11 cellular contexts compared by ENCODE assay signal in the genomic region with DNA sequence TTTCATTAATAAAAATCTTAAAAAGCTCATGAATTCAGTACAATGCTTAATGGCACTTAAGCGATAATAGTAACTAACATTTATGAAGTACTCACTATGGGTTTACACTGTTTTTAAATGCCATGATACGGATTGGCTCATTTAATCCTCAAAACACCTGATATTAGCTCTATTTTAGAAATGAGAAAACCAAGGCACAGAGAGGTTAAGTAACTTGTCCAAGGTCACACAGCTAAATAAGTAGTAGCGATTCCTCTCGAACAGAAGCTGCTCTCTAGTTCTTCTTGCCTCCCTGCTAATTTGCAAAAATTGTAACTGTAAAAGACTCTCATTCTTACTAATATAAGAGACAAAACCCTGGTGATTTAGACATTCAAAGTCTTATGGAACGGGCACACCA.
DNase-seq lines count a peak whose midpoint lies in the region; ATAC-seq and TF ChIP-seq lines count a peak whose summit lies in the region.
"Had no signal": no experiment of that assay in that cellular context is flagged by ENCODE, and none has a peak within 500 bp of the region (broad histone marks: within the 10 kb centered on the region; RNA-seq: fewer than 3 reads in every experiment).

No MANE protein-coding gene starts in this region.

- H4K8ac ChIP-seq in mesendoderm (ENCODE audit: low read depth, low read length), result no peak overlapping the region

- H2BK15ac ChIP-seq in mesendoderm (replicated peaks; ENCODE audit: low read depth), result no peak overlapping the region

- intact Hi-C loops in left ventricle myocardium inferior (cut with micrococcal nuclease) (no loop called here), left ventricle myocardium superior (cut with micrococcal nuclease) (no loop called here), transverse colon (cut with DNase I; ENCODE audit: low total_unique reads) (no loop called here)

- H2AK5ac ChIP-seq in mesendoderm (ENCODE audit: low read length), result no peak overlapping the region

- H2BK120ac ChIP-seq in mesendoderm (ENCODE audit: low read depth, low read length), result no peak overlapping the region

- TF ChIP-seq EP300 in transverse colon (IDR thresholded peaks at IDR 0.05; ENCODE audit: low read depth), result no peak

- H3K4me1 Mint-ChIP-seq in activated CD4-positive, alpha-beta memory T cell treated with anti-CD3 and anti-CD28 coated beads, Interleukin-2, amount 10 ng/mL, durations not matched to agents 7 days and 5 days, result peaks cover 25% of the 10 kb centered on the region
- peaks cover 3% of the 10 kb centered on the region for H3K4me1 Mint-ChIP-seq in glutamatergic neuron (ENCODE audit: low read depth, unreplicated experiment)

- H3K56ac ChIP-seq in mesendoderm (ENCODE audit: low read length), result no peak overlapping the region

- no peak overlapping the region for H3K27ac Mint-ChIP-seq in activated CD4-positive, alpha-beta memory T cell treated with anti-CD3 and anti-CD28 coated beads, Interleukin-2, amount 10 ng/mL, durations not matched to agents 7 days and 5 days
- H3K27ac Mint-ChIP-seq in glutamatergic neuron (ENCODE audit: unreplicated experiment), result no peak overlapping the region

- H3K27me3 ChIP-seq in left ventricle myocardium inferior (ENCODE audit: low read depth), result no peaks in the 10 kb centered on the region
- no peaks in the 10 kb centered on the region for H3K27me3 ChIP-seq in transverse colon
- H3K27me3 ChIP-seq in mesendoderm (ENCODE audit: insufficient read depth, low read length, poor library complexity), result no peaks in the 10 kb centered on the region
- H3K27me3 ChIP-seq: pancreas had no signal

- H3K36me3 ChIP-seq in left ventricle myocardium inferior (peaks cover 3% of the 10 kb centered on the region), transverse colon (no peaks in the 10 kb centered on the region), mesendoderm (ENCODE audit: control insufficient read depth, insufficient read depth, low read length) (no peaks in the 10 kb centered on the region)
- H3K36me3 ChIP-seq: pancreas had no signal

- H3K9me3 ChIP-seq in left ventricle myocardium inferior (replicated peaks) (peaks cover 4% of the 10 kb centered on the region), transverse colon (no peaks in the 10 kb centered on the region)
- H3K9me3 ChIP-seq: pancreas had no signal

- H3K4ac ChIP-seq in mesendoderm (ENCODE audit: low read depth, low read length), result no peak overlapping the region

- DNase-seq in left ventricle myocardium inferior, result no peak
- no peak for DNase-seq in left ventricle myocardium superior
- no peak for DNase-seq in activated CD4-positive, alpha-beta memory T cell treated with anti-CD3 and anti-CD28 coated beads, Interleukin-2, amount 10 ng/mL, durations not matched to agents 7 days and 5 days
- no peak for DNase-seq in glutamatergic neuron
- DNase-seq in transverse colon, result no peak
- no peak for DNase-seq in mesendoderm
- DNase-seq in foreskin melanocyte, result no peak
- DNase-seq: activated naive CD4-positive, alpha-beta T cell treated with anti-CD3 and anti-CD28 coated beads, Interleukin-2, amount 50 U/mL, for 16 hours; pancreas; SW 1271 had no signal

- peaks cover 1% of the 10 kb centered on the region for H3K79me1 ChIP-seq in mesendoderm (ENCODE audit: low read length)

- 79 to 93% methylated on average over 5 of the region's 5 CpGs for WGBS in transverse colon (ENCODE audit: low coverage in 1 of 2), 2 donors
- no CpG with 5 or more reads among the region's 5 CpGs for WGBS in mesendoderm (ENCODE audit: extremely low coverage, insufficient coverage, low lambda C conversion rate)

- H3K79me2 ChIP-seq in mesendoderm (ENCODE audit: control insufficient read depth, insufficient read depth, low read length), result no peaks in the 10 kb centered on the region

- CTCF ChIA-PET in activated CD4-positive, alpha-beta memory T cell treated with anti-CD3 and anti-CD28 coated beads, Interleukin-2, amount 10 ng/mL, durations not matched to agents 7 days and 5 days (lab: Charles Lee), result interaction anchor here (1.5 to 4.0 kb wide), 4 partner anchors 9 to 153 kb away, joined by 6 to 22 read pairs (median 10); no protein-coding TSS in a partner anchor

- no peak overlapping the region for H2BK5ac ChIP-seq in mesendoderm (ENCODE audit: low read length)

- POLR2A ChIA-PET in activated CD4-positive, alpha-beta memory T cell treated with anti-CD3 and anti-CD28 coated beads, Interleukin-2, amount 10 ng/mL, durations not matched to agents 7 days and 5 days (lab: Charles Lee), result interaction anchor here (0.9 to 4.2 kb wide), 4 partner anchors 10 to 268 kb away, joined by 3 to 43 read pairs (median 15); a partner anchor contains a TSS

- H3K4me3 ChIP-seq in left ventricle myocardium inferior (peak overlapping the region; percentile 78), transverse colon (no peak overlapping the region), mesendoderm (ENCODE audit: low read length) (no peak overlapping the region)

- TF ChIP-seq POLR2A in transverse colon (IDR thresholded peaks at IDR 0.05), result no peak

- no peak for ATAC-seq in left ventricle myocardium superior
- no peak for ATAC-seq in HG02678 (IDR thresholded peaks at IDR 0.05; ENCODE audit: unreplicated experiment)
- ATAC-seq: pancreas had no signal

- peak overlapping the region; percentile 96 for H3K27ac ChIP-seq in left ventricle myocardium inferior (replicated peaks)
- H3K27ac ChIP-seq in transverse colon, result peak overlapping the region; percentile 6 to 95 (median 93)
- no peak overlapping the region for H3K27ac ChIP-seq in mesendoderm (ENCODE audit: low read depth, low read length)

- H3K4me3 Mint-ChIP-seq in activated CD4-positive, alpha-beta memory T cell treated with anti-CD3 and anti-CD28 coated beads, Interleukin-2, amount 10 ng/mL, durations not matched to agents 7 days and 5 days, result peak overlapping the region; percentile 86
- peak overlapping the region; percentile 89 for H3K4me3 Mint-ChIP-seq in glutamatergic neuron (ENCODE audit: unreplicated experiment)

- H3K4me1 ChIP-seq in left ventricle myocardium inferior (peaks cover 73% of the 10 kb centered on the region), transverse colon (peaks cover 3 to 35% (median 9%) of the 10 kb centered on the region in 4 donors), mesendoderm (ENCODE audit: control insufficient read depth, low read depth, low read length) (no peaks in the 10 kb centered on the region)

- peaks cover 2% of the 10 kb centered on the region for H3K9me3 Mint-ChIP-seq in activated CD4-positive, alpha-beta memory T cell treated with anti-CD3 and anti-CD28 coated beads, Interleukin-2, amount 10 ng/mL, durations not matched to agents 7 days and 5 days
- peaks cover 2% of the 10 kb centered on the region for H3K9me3 Mint-ChIP-seq in glutamatergic neuron (ENCODE audit: unreplicated experiment)

- no peak overlapping the region for H3K4me2 ChIP-seq in mesendoderm (ENCODE audit: low read length)

- no peak overlapping the region for H4K5ac ChIP-seq in mesendoderm (ENCODE audit: low read length)

- peaks cover 12% of the 10 kb centered on the region for H3K36me3 Mint-ChIP-seq in activated CD4-positive, alpha-beta memory T cell treated with anti-CD3 and anti-CD28 coated beads, Interleukin-2, amount 10 ng/mL, durations not matched to agents 7 days and 5 days (ENCODE audit: low read depth)
- no peaks in the 10 kb centered on the region for H3K36me3 Mint-ChIP-seq in glutamatergic neuron (ENCODE audit: unreplicated experiment)

- TF ChIP-seq CTCF in left ventricle myocardium inferior (IDR thresholded peaks at IDR 0.05; ENCODE audit: borderline replicate concordance) (no peak), glutamatergic neuron (IDR thresholded peaks at IDR 0.05; ENCODE audit: partially characterized antibody, unreplicated experiment) (no peak), transverse colon (IDR thresholded peaks at IDR 0.05) (no peak)

- H3K9ac ChIP-seq in mesendoderm (ENCODE audit: low read length), result no peak overlapping the region

- H3K23ac ChIP-seq in mesendoderm (ENCODE audit: low read length), result no peak overlapping the region

- no peak overlapping the region for H3K18ac ChIP-seq in mesendoderm (ENCODE audit: low read length)

- no peaks in the 10 kb centered on the region for H3K27me3 Mint-ChIP-seq in activated CD4-positive, alpha-beta memory T cell treated with anti-CD3 and anti-CD28 coated beads, Interleukin-2, amount 10 ng/mL, durations not matched to agents 7 days and 5 days
- peaks cover 8% of the 10 kb centered on the region for H3K27me3 Mint-ChIP-seq in glutamatergic neuron (ENCODE audit: unreplicated experiment)

- in situ Hi-C loops in transverse colon (cut with MboI; ENCODE audit: low pct_ligation_motif_present in 1 of 4, low pct_unique_long_range_greater_than_20kb in 1 of 4, low sequenced_read_pairs in 3 of 4), result loop anchor here in 1 of 4 donors (25.0 kb wide), 1 partner anchor 107 kb away; no protein-coding TSS in a partner anchor
